ENCODE assay signal across 1 cellular context in the genomic region with DNA sequence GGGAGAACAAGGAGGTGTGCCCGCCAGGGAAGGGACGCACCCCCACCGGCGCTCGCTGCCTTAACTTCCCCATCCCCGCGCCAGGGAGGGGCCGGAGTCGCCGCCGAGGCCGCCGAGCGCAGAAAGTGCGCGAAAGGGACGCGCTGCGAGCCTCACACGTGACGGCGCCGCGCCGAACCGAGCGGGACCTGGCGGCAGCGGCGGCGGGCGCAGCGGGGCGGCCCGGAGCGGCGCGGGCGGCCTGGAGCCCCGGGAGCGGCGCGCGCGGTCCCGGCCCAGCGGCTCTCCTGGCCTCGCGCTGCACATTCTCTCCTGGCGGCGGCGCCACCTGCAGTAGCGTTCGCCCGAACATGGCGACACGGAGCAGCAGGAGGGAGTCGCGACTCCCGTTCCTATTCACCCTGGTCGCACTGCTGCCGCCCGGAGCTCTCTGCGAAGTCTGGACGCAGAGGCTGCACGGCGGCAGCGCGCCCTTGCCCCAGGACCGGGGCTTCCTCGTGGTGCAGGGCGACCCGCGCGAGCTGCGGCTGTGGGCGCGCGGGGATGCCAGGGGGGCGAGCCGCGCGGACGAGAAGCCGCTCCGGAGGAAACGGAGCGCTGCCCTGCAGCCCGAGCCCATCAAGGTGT.
TF ChIP-seq lines count a peak whose summit lies in the region.

TSS of gene SORL1 (plus strand) at position 333 of the 627 bp plus-strand sequence. CDS start at position 351, 18 bp downstream.

TF ChIP-seq in HepG2, 621 proteins besides CTCF, POLR2A, EP300 and RAD21 (continued from another document and continues in another):
- TF ChIP-seq, protein P1, sequence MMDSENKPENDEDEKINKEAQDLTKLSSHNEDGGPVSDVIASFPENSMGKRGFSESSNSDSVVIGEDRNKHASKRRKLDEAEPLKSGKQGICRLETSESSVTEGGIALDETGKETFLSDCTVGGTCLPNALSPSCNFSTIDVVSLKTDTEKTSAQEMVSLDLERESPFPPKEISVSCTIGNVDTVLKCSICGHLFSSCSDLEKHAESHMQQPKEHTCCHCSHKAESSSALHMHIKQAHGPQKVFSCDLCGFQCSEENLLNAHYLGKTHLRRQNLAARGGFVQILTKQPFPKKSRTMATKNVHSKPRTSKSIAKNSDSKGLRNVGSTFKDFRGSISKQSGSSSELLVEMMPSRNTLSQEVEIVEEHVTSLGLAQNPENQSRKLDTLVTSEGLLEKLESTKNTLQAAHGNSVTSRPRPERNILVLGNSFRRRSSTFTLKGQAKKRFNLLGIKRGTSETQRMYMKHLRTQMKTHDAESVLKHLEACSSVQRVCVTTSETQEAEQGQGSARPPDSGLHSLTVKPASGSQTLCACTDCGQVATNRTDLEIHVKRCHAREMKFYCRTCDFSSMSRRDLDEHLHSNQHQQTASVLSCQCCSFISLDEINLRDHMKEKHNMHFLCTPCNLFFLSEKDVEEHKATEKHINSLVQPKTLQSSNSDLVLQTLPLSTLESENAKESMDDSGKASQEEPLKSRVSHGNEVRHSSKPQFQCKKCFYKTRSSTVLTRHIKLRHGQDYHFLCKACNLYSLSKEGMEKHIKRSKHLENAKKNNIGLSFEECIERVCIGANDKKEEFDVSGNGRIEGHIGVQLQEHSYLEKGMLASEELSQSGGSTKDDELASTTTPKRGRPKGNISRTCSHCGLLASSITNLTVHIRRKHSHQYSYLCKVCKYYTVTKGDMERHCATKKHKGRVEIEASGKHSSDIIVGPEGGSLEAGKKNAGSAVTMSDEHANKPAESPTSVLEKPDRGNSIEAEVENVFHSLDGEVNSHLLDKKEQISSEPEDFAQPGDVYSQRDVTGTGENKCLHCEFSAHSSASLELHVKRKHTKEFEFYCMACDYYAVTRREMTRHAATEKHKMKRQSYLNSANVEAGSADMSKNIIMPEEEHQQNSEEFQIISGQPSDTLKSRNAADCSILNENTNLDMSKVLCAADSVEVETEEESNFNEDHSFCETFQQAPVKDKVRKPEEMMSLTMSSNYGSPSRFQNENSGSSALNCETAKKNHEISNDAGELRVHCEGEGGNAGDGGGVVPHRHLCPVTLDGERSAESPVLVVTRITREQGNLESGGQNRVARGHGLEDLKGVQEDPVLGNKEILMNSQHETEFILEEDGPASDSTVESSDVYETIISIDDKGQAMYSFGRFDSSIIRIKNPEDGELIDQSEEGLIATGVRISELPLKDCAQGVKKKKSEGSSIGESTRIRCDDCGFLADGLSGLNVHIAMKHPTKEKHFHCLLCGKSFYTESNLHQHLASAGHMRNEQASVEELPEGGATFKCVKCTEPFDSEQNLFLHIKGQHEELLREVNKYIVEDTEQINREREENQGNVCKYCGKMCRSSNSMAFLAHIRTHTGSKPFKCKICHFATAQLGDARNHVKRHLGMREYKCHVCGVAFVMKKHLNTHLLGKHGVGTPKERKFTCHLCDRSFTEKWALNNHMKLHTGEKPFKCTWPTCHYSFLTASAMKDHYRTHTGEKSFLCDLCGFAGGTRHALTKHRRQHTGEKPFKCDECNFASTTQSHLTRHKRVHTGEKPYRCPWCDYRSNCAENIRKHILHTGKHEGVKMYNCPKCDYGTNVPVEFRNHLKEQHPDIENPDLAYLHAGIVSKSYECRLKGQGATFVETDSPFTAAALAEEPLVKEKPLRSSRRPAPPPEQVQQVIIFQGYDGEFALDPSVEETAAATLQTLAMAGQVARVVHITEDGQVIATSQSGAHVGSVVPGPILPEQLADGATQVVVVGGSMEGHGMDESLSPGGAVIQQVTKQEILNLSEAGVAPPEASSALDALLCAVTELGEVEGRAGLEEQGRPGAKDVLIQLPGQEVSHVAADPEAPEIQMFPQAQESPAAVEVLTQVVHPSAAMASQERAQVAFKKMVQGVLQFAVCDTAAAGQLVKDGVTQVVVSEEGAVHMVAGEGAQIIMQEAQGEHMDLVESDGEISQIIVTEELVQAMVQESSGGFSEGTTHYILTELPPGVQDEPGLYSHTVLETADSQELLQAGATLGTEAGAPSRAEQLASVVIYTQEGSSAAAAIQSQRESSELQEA (CRISPR knock-in tag; IDR thresholded peaks at IDR 0.05; ENCODE audit: not compliant biosample characterization), result peak; percentile 74
- no peak for TF ChIP-seq ZNF781 (CRISPR knock-in tag; IDR thresholded peaks at IDR 0.05; ENCODE audit: borderline replicate concordance, not compliant biosample characterization)
- TF ChIP-seq ZBTB34 (CRISPR knock-in tag; IDR thresholded peaks at IDR 0.05), result no peak
- no peak for TF ChIP-seq SNAPC2 (CRISPR knock-in tag; IDR thresholded peaks at IDR 0.05)
- TF ChIP-seq ZNF839 (CRISPR knock-in tag; IDR thresholded peaks at IDR 0.05; ENCODE audit: borderline replicate concordance), result no peak
- no peak for TF ChIP-seq NFRKB (IDR thresholded peaks at IDR 0.05)
- TF ChIP-seq ZNF331 (CRISPR knock-in tag; IDR thresholded peaks at IDR 0.05), result no peak
- TF ChIP-seq ZNF660 (CRISPR knock-in tag; IDR thresholded peaks at IDR 0.05; ENCODE audit: borderline replicate concordance, low read depth), result no peak
- TF ChIP-seq ZC3H4 (CRISPR knock-in tag; IDR thresholded peaks at IDR 0.05; ENCODE audit: borderline replicate concordance), result no peak
- TF ChIP-seq SETDB1 (CRISPR knock-in tag; IDR thresholded peaks at IDR 0.05; ENCODE audit: borderline replicate concordance), result no peak
- TF ChIP-seq, protein P2, sequence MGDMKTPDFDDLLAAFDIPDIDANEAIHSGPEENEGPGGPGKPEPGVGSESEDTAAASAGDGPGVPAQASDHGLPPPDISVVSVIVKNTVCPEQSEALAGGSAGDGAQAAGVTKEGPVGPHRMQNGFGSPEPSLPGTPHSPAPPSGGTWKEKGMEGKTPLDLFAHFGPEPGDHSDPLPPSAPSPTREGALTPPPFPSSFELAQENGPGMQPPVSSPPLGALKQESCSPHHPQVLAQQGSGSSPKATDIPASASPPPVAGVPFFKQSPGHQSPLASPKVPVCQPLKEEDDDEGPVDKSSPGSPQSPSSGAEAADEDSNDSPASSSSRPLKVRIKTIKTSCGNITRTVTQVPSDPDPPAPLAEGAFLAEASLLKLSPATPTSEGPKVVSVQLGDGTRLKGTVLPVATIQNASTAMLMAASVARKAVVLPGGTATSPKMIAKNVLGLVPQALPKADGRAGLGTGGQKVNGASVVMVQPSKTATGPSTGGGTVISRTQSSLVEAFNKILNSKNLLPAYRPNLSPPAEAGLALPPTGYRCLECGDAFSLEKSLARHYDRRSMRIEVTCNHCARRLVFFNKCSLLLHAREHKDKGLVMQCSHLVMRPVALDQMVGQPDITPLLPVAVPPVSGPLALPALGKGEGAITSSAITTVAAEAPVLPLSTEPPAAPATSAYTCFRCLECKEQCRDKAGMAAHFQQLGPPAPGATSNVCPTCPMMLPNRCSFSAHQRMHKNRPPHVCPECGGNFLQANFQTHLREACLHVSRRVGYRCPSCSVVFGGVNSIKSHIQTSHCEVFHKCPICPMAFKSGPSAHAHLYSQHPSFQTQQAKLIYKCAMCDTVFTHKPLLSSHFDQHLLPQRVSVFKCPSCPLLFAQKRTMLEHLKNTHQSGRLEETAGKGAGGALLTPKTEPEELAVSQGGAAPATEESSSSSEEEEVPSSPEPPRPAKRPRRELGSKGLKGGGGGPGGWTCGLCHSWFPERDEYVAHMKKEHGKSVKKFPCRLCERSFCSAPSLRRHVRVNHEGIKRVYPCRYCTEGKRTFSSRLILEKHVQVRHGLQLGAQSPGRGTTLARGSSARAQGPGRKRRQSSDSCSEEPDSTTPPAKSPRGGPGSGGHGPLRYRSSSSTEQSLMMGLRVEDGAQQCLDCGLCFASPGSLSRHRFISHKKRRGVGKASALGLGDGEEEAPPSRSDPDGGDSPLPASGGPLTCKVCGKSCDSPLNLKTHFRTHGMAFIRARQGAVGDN (CRISPR knock-in tag; IDR thresholded peaks at IDR 0.05), result peak; percentile 84
- peak; percentile 33; the same call in 1 of the 2 replicates for TF ChIP-seq KDM3A (CRISPR knock-in tag; IDR thresholded peaks at IDR 0.05; ENCODE audit: low read depth)
- TF ChIP-seq, protein P3, sequence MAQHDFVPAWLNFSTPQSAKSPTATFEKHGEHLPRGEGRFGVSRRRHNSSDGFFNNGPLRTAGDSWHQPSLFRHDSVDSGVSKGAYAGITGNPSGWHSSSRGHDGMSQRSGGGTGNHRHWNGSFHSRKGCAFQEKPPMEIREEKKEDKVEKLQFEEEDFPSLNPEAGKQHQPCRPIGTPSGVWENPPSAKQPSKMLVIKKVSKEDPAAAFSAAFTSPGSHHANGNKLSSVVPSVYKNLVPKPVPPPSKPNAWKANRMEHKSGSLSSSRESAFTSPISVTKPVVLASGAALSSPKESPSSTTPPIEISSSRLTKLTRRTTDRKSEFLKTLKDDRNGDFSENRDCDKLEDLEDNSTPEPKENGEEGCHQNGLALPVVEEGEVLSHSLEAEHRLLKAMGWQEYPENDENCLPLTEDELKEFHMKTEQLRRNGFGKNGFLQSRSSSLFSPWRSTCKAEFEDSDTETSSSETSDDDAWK (CRISPR knock-in tag; IDR thresholded peaks at IDR 0.05), result no peak
- peak; percentile 50; the same call in 1 of the 2 replicates for TF ChIP-seq ZNF274 (CRISPR knock-in tag; IDR thresholded peaks at IDR 0.05)
- TF ChIP-seq ZNF615 (CRISPR knock-in tag; IDR thresholded peaks at IDR 0.05; ENCODE audit: borderline replicate concordance), result no peak
- peak; percentile 66; the same call in 1 of the 2 replicates for TF ChIP-seq HES4 (CRISPR knock-in tag; IDR thresholded peaks at IDR 0.05; ENCODE audit: borderline replicate concordance)
- no peak for TF ChIP-seq ZNF670 (CRISPR knock-in tag; IDR thresholded peaks at IDR 0.05; ENCODE audit: borderline replicate concordance)
- TF ChIP-seq ZBTB39 (CRISPR knock-in tag; IDR thresholded peaks at IDR 0.05), result peak; percentile 80; the same call in 1 of the 2 replicates
- TF ChIP-seq, protein P4, sequence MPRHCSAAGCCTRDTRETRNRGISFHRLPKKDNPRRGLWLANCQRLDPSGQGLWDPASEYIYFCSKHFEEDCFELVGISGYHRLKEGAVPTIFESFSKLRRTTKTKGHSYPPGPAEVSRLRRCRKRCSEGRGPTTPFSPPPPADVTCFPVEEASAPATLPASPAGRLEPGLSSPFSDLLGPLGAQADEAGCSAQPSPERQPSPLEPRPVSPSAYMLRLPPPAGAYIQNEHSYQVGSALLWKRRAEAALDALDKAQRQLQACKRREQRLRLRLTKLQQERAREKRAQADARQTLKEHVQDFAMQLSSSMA (CRISPR knock-in tag; IDR thresholded peaks at IDR 0.05), result peak; percentile 52; the same call in 1 of the 2 replicates
